In genomic region chr13:24746618-24747247, GRCh38 we compare ENCODE assay signal across 8 cellular contexts. TPM values are rescaled to one million over a fixed set of nuclear protein-coding genes. Genes with fewer than 3 reads are reported as not detected.
DNase-seq lines count a peak whose midpoint lies in the region; ATAC-seq and TF ChIP-seq lines count a peak whose summit lies in the region.

No MANE protein-coding gene starts in this region.

- intact Hi-C loops in gastrocnemius medialis (cut with DNase I; ENCODE audit: low total_unique reads): no loop called here

- no peak for TF ChIP-seq EP300 in SK-N-SH (IDR thresholded peaks at IDR 0.05; ENCODE audit: borderline replicate concordance in 1 of 2, low read depth in 1 of 2, low read length in 1 of 2)

- POLR2A ChIA-PET in SK-N-SH (lab: Yijun Ruan, JAX): no interaction called here

- H4K20me1 ChIP-seq in SK-N-SH (ENCODE audit: insufficient read depth): no peaks in the 10 kb centered on the region

- H3K27me3 ChIP-seq in SK-N-SH (ENCODE audit: insufficient read depth) (0 out of 2 replicates have a peak, but pooled peaks cover 10% of the 10 kb centered on the region), foreskin keratinocyte (peaks cover 43% of the 10 kb centered on the region), gastrocnemius medialis (peaks cover 16 to 20% (median 18%) of the 10 kb centered on the region in 3 donors)

- no peaks in the 10 kb centered on the region for H3K9me2 ChIP-seq in SK-N-SH

- peak; percentile 32 for ATAC-seq in foreskin keratinocyte
- no peak for ATAC-seq in gastrocnemius medialis
- ATAC-seq in GM21390 (IDR thresholded peaks at IDR 0.05; ENCODE audit: unreplicated experiment): no peak

- CTCF ChIA-PET in SK-N-SH (lab: Yijun Ruan, JAX): no interaction called here

- TF ChIP-seq POLR2A in gastrocnemius medialis (IDR thresholded peaks at IDR 0.05): no peak

- TF ChIP-seq RAD21 in SK-N-SH (IDR thresholded peaks at IDR 0.05; ENCODE audit: low read length): no peak

- TF ChIP-seq CTCF in GM12865 (IDR thresholded peaks at IDR 0.05; ENCODE audit: insufficient read depth, low read depth, low read length, missing control alignments): peak; percentile 46
- TF ChIP-seq CTCF in SK-N-SH (IDR thresholded peaks at IDR 0.05): 0 out of 2 replicates have a peak, but pooled peaks have one; percentile 6
- peak; percentile 41 for TF ChIP-seq CTCF in foreskin keratinocyte (conservative IDR thresholded peaks at IDR 0.05)
- TF ChIP-seq CTCF in gastrocnemius medialis (IDR thresholded peaks at IDR 0.05 in 4 of 5, conservative IDR thresholded peaks at IDR 0.05 in 1 of 5): no peak

- H2AFZ ChIP-seq in SK-N-SH (ENCODE audit: low read depth): no peak overlapping the region

- H3K79me2 ChIP-seq in SK-N-SH (ENCODE audit: insufficient read depth): no peaks in the 10 kb centered on the region

- in situ Hi-C loops in gastrocnemius medialis (cut with MboI; ENCODE audit: low sequenced_read_pairs in 4 of 4): no loop called here

- no peak overlapping the region for H3K9ac ChIP-seq in SK-N-SH

- H3K9me3 ChIP-seq in SK-N-SH (no peaks in the 10 kb centered on the region), gastrocnemius medialis (no peaks in the 10 kb centered on the region)

- under 1% methylated on average over 23 of the region's 56 CpGs for WGBS in SK-N-SH (ENCODE audit: low lambda C conversion rate)

- H3K27ac ChIP-seq in SK-N-SH (ENCODE audit: low read depth in 2 of 2, low read length in 1 of 2): no peak overlapping the region
- H3K27ac ChIP-seq in foreskin keratinocyte: no peak overlapping the region
- H3K27ac ChIP-seq in gastrocnemius medialis: no peak overlapping the region

- no peaks in the 10 kb centered on the region for H3K4me1 ChIP-seq in SK-N-SH (ENCODE audit: control insufficient read depth in 1 of 2, insufficient read depth in 2 of 2, low read depth in 1 of 2, low read length in 1 of 2)
- H3K4me1 ChIP-seq in foreskin keratinocyte: no peaks in the 10 kb centered on the region
- peaks cover 0 to 7% of the 10 kb centered on the region in 2 donors for H3K4me1 ChIP-seq in gastrocnemius medialis

- no peaks in the 10 kb centered on the region for H3K36me3 ChIP-seq in SK-N-SH (replicated peaks in 1 of 2; ENCODE audit: control insufficient read depth in 1 of 2, insufficient read depth in 2 of 2, low read length in 1 of 2)
- no peaks in the 10 kb centered on the region for H3K36me3 ChIP-seq in gastrocnemius medialis

- peak overlapping the region; percentile 72; the same call in 1 of the 2 replicates for H3K4me2 ChIP-seq in SK-N-SH

- H3F3A ChIP-seq in SK-N-SH (replicated peaks; ENCODE audit: insufficient read depth): no peaks in the 10 kb centered on the region

- H3K4me3 ChIP-seq in GM12865 (ENCODE audit: low read depth, low read length): peak overlapping the region; percentile 54
- 0 out of 4 replicates have a peak overlapping the region, but pooled peaks of 1 of the 2 experiments have one; percentile 47 for H3K4me3 ChIP-seq in SK-N-SH (ENCODE audit: low read depth in 2 of 2, low read length in 1 of 2)
- H3K4me3 ChIP-seq in gastrocnemius medialis: peak overlapping the region in 3 of 4 donors; percentile 28 to 40 (median 28)

- DNase-seq in GM12865 (ENCODE audit: low read depth) (peak; percentile 59), SK-N-SH (no peak), foreskin keratinocyte (peak in 1 of 2 donors; percentile 5), gastrocnemius medialis (no peak), NCI-H2196 treated with DMSO at 0.1 percent for 48 hours (lab: John Stamatoyannopoulos, UW; ENCODE audit: unreplicated experiment) (no peak), putamen (ENCODE audit: low spot score) (no peak), NCI-H187 treated with DMSO at 0.1 percent for 48 hours (lab: John Stamatoyannopoulos, UW) (no peak)

TF ChIP-seq in SK-N-SH, 30 proteins besides CTCF, POLR2A, EP300 and RAD21:
- TF ChIP-seq EZH2phosphoT487 (IDR thresholded peaks at IDR 0.05; ENCODE audit: borderline replicate concordance, low read depth) (no peak), FOSL2 (IDR thresholded peaks at IDR 0.05; ENCODE audit: borderline replicate concordance, low read depth) (no peak), TAF1 (IDR thresholded peaks at IDR 0.05; ENCODE audit: borderline replicate concordance, low read depth, low read length) (no peak), SIN3A (IDR thresholded peaks at IDR 0.05; ENCODE audit: borderline replicate concordance, low read depth, low read length) (no peak), ZBTB33 (IDR thresholded peaks at IDR 0.05; ENCODE audit: borderline replicate concordance, low read depth) (no peak), MXI1 (IDR thresholded peaks at IDR 0.05; ENCODE audit: low read depth, low read length) (no peak), FOXM1 (IDR thresholded peaks at IDR 0.05; ENCODE audit: low read depth) (no peak), IRF3 (IDR thresholded peaks at IDR 0.05; ENCODE audit: low read depth, low read length) (no peak), NFIC (IDR thresholded peaks at IDR 0.05; ENCODE audit: borderline replicate concordance) (no peak), RCOR1 (IDR thresholded peaks at IDR 0.05; ENCODE audit: low read length) (no peak), GATA2 (CRISPR knock-in tag; IDR thresholded peaks at IDR 0.05) (no peak), TCF12 (IDR thresholded peaks at IDR 0.05) (no peak), GABPA (IDR thresholded peaks at IDR 0.05; ENCODE audit: low read depth) (no peak)

RNA-seq across cellular contexts. Expression of gene RNF17, which starts 17.2 kb away (rescaled TPM):
- polyA plus RNA-seq in SK-N-SH (2012; rRNA removed): not detected in 2 replicates
- polyA plus RNA-seq in SK-N-SH (2012; cell fraction: cytosol; rRNA removed): not detected in 2 replicates
- not detected in 2 replicates for polyA plus RNA-seq in SK-N-SH (2012; cell fraction: nucleus; rRNA removed)
- total RNA-seq in foreskin keratinocyte: not detected in 2 replicates
- polyA plus RNA-seq in foreskin keratinocyte: not detected in 2 replicates
- total RNA-seq in gastrocnemius medialis: under 1 TPM in 1 of 4 donors, not detected in 3; 0.23 TPM

Comparison
In these comparisons a context has a peak if more than half of its experiments do, and no peak if none do; other contexts are left out.
1. CTCF ChIP-seq: peak in GM12865 (single experiment), SK-N-SH (single experiment) and foreskin keratinocyte (single experiment); none in gastrocnemius medialis (0 of 5).